8 cellular contexts compared by ENCODE assay signal in genomic region chr9:72586388-72587160, GRCh38.
DNase-seq lines count a peak whose midpoint lies in the region; ATAC-seq and TF ChIP-seq lines count a peak whose summit lies in the region.

No MANE protein-coding gene starts in this region.

- H3K36me3 ChIP-seq in IMR-90 (ENCODE audit: control insufficient read depth, insufficient read depth, low read length) (no peaks in the 10 kb centered on the region), cardiac muscle cell (no peaks in the 10 kb centered on the region)

- H3K36me3 Mint-ChIP-seq in activated CD8-positive, alpha-beta T cell treated with anti-CD3 and anti-CD28 coated beads, Interleukin-2, amount 10 ng/mL, durations not matched to agents 7 days and 5 days (ENCODE audit: low read depth), result no peaks in the 10 kb centered on the region

- H3K9me3 ChIP-seq in IMR-90 (ENCODE audit: control insufficient read depth, insufficient read depth, low read length), result no peaks in the 10 kb centered on the region
- H3K9me3 ChIP-seq in cardiac muscle cell (ENCODE audit: low read depth), result no peaks in the 10 kb centered on the region

- H3K23ac ChIP-seq in IMR-90 (ENCODE audit: low read depth, low read length), result peak overlapping the region; percentile 88

- H3K4me1 Mint-ChIP-seq in activated CD8-positive, alpha-beta T cell treated with anti-CD3 and anti-CD28 coated beads, Interleukin-2, amount 10 ng/mL, durations not matched to agents 7 days and 5 days (ENCODE audit: low read depth), result peaks cover 34% of the 10 kb centered on the region

- H3K27ac Mint-ChIP-seq in activated CD8-positive, alpha-beta T cell treated with anti-CD3 and anti-CD28 coated beads, Interleukin-2, amount 10 ng/mL, durations not matched to agents 7 days and 5 days, result peak overlapping the region; percentile 11

- peak overlapping the region; percentile 87 for H2BK15ac ChIP-seq in IMR-90 (ENCODE audit: low read depth, low read length)

- H3K56ac ChIP-seq in IMR-90 (ENCODE audit: extremely low read depth, insufficient read depth, low read length), result peak overlapping the region; percentile 65

- peak overlapping the region; percentile 58 for H2AK9ac ChIP-seq in IMR-90 (replicated peaks; ENCODE audit: low read depth, low read length, poor library complexity)

- H3K4me1 ChIP-seq in IMR-90 (ENCODE audit: control insufficient read depth, insufficient read depth, low read length), result peaks cover 18% of the 10 kb centered on the region
- no peaks in the 10 kb centered on the region for H3K4me1 ChIP-seq in cardiac muscle cell (ENCODE audit: low read depth)

- peak overlapping the region; percentile 91 for H3K27ac ChIP-seq in IMR-90 (ENCODE audit: insufficient read depth, low read length)
- H3K27ac ChIP-seq in cardiac muscle cell, result no peak overlapping the region

- TF ChIP-seq CTCF in IMR-90 (conservative IDR thresholded peaks at IDR 0.05; ENCODE audit: low read depth, low read length), result peak; percentile 37
- peak; percentile 42 for TF ChIP-seq CTCF in cardiac muscle cell (IDR thresholded peaks at IDR 0.05; ENCODE audit: low read depth, low read length)

- ATAC-seq in IMR-90 (ENCODE audit: low read depth), result peak; percentile 36
- ATAC-seq in activated CD8-positive, alpha-beta T cell treated with anti-CD3 and anti-CD28 coated beads, Interleukin-2, amount 10 ng/mL, durations not matched to agents 7 days and 5 days, result peak; percentile 91
- ATAC-seq in HG02763 (IDR thresholded peaks at IDR 0.05; ENCODE audit: unreplicated experiment), result no peak
- ATAC-seq in GM21528 (IDR thresholded peaks at IDR 0.05; ENCODE audit: low FRiP score, unreplicated experiment), result no peak

- POLR2A ChIA-PET in IMR-90 (lab: Charles Lee; ENCODE audit: unreplicated experiment), result interaction anchor here (0.6 to 1.3 kb wide), 5 partner anchors 76 to 230 kb away, joined by 3 to 10 read pairs (median 4); partner anchors contain the start of gene ZFAND5
- POLR2A ChIA-PET in activated CD8-positive, alpha-beta T cell treated with anti-CD3 and anti-CD28 coated beads, Interleukin-2, amount 10 ng/mL, durations not matched to agents 7 days and 5 days (lab: Charles Lee), result interaction anchor here (1.3 kb wide), 1 partner anchor 221 kb away, joined by 4 read pairs; the partner anchor contains the start of gene ZFAND5

- no peak overlapping the region for H2AFZ ChIP-seq in IMR-90 (replicated peaks; ENCODE audit: low read length, poor library complexity)

- no peaks in the 10 kb centered on the region for H3K9me3 Mint-ChIP-seq in activated CD8-positive, alpha-beta T cell treated with anti-CD3 and anti-CD28 coated beads, Interleukin-2, amount 10 ng/mL, durations not matched to agents 7 days and 5 days (ENCODE audit: insufficient read depth)

- H3K9ac ChIP-seq in IMR-90 (ENCODE audit: low read depth, low read length), result peak overlapping the region; percentile 24

- TF ChIP-seq RAD21 in IMR-90 (IDR thresholded peaks at IDR 0.05; ENCODE audit: low read length), result peak; percentile 56

- no TSS peak for BruUV-seq in IMR-90 (replicated peaks; lab: Mats Ljungman, UMichigan)

- H3K4me3 ChIP-seq in IMR-90 (ENCODE audit: insufficient read depth, low read depth, low read length), result no peak overlapping the region
- H3K4me3 ChIP-seq in cardiac muscle cell, result no peak overlapping the region

- peak overlapping the region; percentile 92 for H4K91ac ChIP-seq in IMR-90 (ENCODE audit: insufficient read depth, low read depth, low read length)

- H4K20me1 ChIP-seq in IMR-90 (ENCODE audit: insufficient read depth, low read length), result no peaks in the 10 kb centered on the region

- peak overlapping the region; percentile 58 for H3K4me2 ChIP-seq in IMR-90 (ENCODE audit: low read depth, low read length)

- CTCF ChIA-PET in IMR-90 (lab: Yijun Ruan, JAX), result interaction anchor here (0.7 to 1.3 kb wide), 5 partner anchors 18 to 305 kb away, joined by 3 to 5 read pairs (median 3); no protein-coding TSS in a partner anchor
- CTCF ChIA-PET in activated CD8-positive, alpha-beta T cell treated with anti-CD3 and anti-CD28 coated beads, Interleukin-2, amount 10 ng/mL, durations not matched to agents 7 days and 5 days (lab: Charles Lee), result interaction anchor here (0.7 to 1.4 kb wide), 4 partner anchors 17 to 315 kb away, joined by 3 to 4 read pairs (median 3); no protein-coding TSS in a partner anchor

- H2BK20ac ChIP-seq in IMR-90 (ENCODE audit: low read depth, low read length), result peak overlapping the region; percentile 98

- WGBS in IMR-90 (ENCODE audit: extremely low coverage in 2 of 2, insufficient read length in 1 of 2), 2 experiments, result no CpG with 5 or more reads among the region's 5 CpGs

- H3K9me1 ChIP-seq in IMR-90 (ENCODE audit: insufficient read depth, low read length), result peaks cover 8% of the 10 kb centered on the region

- H4K5ac ChIP-seq in IMR-90 (ENCODE audit: low read depth, low read length), result peak overlapping the region; percentile 98

- H3K79me1 ChIP-seq in IMR-90 (ENCODE audit: low read depth in 1 of 2, low read length in 2 of 2), result peaks cover 0 to 11% of the 10 kb centered on the region in 2 experiments; a peak in 1 of 4 replicates

- H3K27me3 Mint-ChIP-seq in activated CD8-positive, alpha-beta T cell treated with anti-CD3 and anti-CD28 coated beads, Interleukin-2, amount 10 ng/mL, durations not matched to agents 7 days and 5 days (ENCODE audit: low read depth), result no peaks in the 10 kb centered on the region

- peak overlapping the region; percentile 74 to 86 for H4K8ac ChIP-seq in IMR-90 (ENCODE audit: low read depth in 2 of 2, low read length in 2 of 2)

- H2BK120ac ChIP-seq in IMR-90 (ENCODE audit: low read depth, low read length), result peak overlapping the region; percentile 95

- peak overlapping the region; percentile 99 for H3K18ac ChIP-seq in IMR-90 (ENCODE audit: low read depth, low read length)

- DNase-seq in activated gamma-delta T cell treated with Interleukin-2 at 50 U/mL for 16 hours (peak; percentile 12), activated gamma-delta T cell (lab: John Stamatoyannopoulos, UW) (no peak), IMR-90 (peak; percentile 90), cardiac muscle cell (ENCODE audit: low read depth in 1 of 2, low spot score in 1 of 2) (peak in 1 of 2 donors; percentile 92), ureter (ENCODE audit: low spot score) (peak; percentile 45)
- peak; percentile 50 for DNase-seq in activated CD8-positive, alpha-beta T cell treated with anti-CD3 and anti-CD28 coated beads, Interleukin-2, amount 10 ng/mL, durations not matched to agents 7 days and 5 days

- dilution Hi-C loops in IMR-90 (cut with HindIII; ENCODE audit: low sequenced_read_pairs, unreplicated experiment), result no loop called here

- no peak overlapping the region for H3K4me3 Mint-ChIP-seq in activated CD8-positive, alpha-beta T cell treated with anti-CD3 and anti-CD28 coated beads, Interleukin-2, amount 10 ng/mL, durations not matched to agents 7 days and 5 days

- no peak for TF ChIP-seq POLR2A in IMR-90 (IDR thresholded peaks at IDR 0.05; ENCODE audit: low read depth, low read length)

- peak overlapping the region; percentile 84 for H2AK5ac ChIP-seq in IMR-90 (ENCODE audit: low read depth, low read length)

- H2BK5ac ChIP-seq in IMR-90 (ENCODE audit: low read depth, low read length, poor library complexity, severe bottlenecking), result peak overlapping the region; percentile 97

- intact Hi-C loops in IMR-90 (cut with micrococcal nuclease), result loop anchor here (2.0 kb wide), 1 partner anchor 106 kb away; no protein-coding TSS in a partner anchor

- in situ Hi-C loops in IMR-90 (cut with MboI; ENCODE audit: low sequenced_read_pairs), result no loop called here

- peak overlapping the region; percentile 94 for H3K4ac ChIP-seq in IMR-90 (ENCODE audit: low read depth, low read length)

- H3K27me3 ChIP-seq in IMR-90 (ENCODE audit: control insufficient read depth, insufficient read depth, low read length) (no peaks in the 10 kb centered on the region), cardiac muscle cell (no peaks in the 10 kb centered on the region)

- H3K14ac ChIP-seq in IMR-90 (replicated peaks; ENCODE audit: low read depth, low read length), result peak overlapping the region; percentile 83

TF ChIP-seq in IMR-90, 13 proteins besides CTCF, POLR2A, EP300 and RAD21:
- TF ChIP-seq NFE2L2 (IDR thresholded peaks at IDR 0.05; ENCODE audit: low read depth, low read length) (no peak), USF2 (IDR thresholded peaks at IDR 0.05; ENCODE audit: low read depth, low read length) (no peak), FOS (IDR thresholded peaks at IDR 0.05; ENCODE audit: low read depth, low read length) (peak; percentile 90), MAZ (IDR thresholded peaks at IDR 0.05; ENCODE audit: borderline replicate concordance, low read depth, low read length) (0 out of 2 replicates have a peak, but pooled peaks have one; percentile 22), SMC3 (IDR thresholded peaks at IDR 0.05; ENCODE audit: low read depth, low read length) (peak; percentile 51), CHD1 (IDR thresholded peaks at IDR 0.05; ENCODE audit: low read depth, low read length) (no peak), RCOR1 (IDR thresholded peaks at IDR 0.05; ENCODE audit: insufficient replicate concordance, low read length) (peak; percentile 44), BHLHE40 (IDR thresholded peaks at IDR 0.05; ENCODE audit: low read depth, low read length) (no peak), MAFK (IDR thresholded peaks at IDR 0.05; ENCODE audit: low read depth, low read length) (no peak), RFX5 (IDR thresholded peaks at IDR 0.05; ENCODE audit: low read depth, low read length) (no peak), ELK1 (IDR thresholded peaks at IDR 0.05; ENCODE audit: borderline replicate concordance, low read depth, low read length) (no peak), MXI1 (IDR thresholded peaks at IDR 0.05; ENCODE audit: borderline replicate concordance, low read depth, low read length) (no peak), CEBPB (IDR thresholded peaks at IDR 0.05; ENCODE audit: low read depth, low read length) (peak; percentile 97)
TF ChIP-seq in IMR-90: peak in this region for 5.

Comparison
In these comparisons a context has a peak if more than half of its experiments do, and no peak if none do; other contexts are left out.
1. ATAC-seq: peak in IMR-90 (single experiment) and activated CD8-positive, alpha-beta T cell treated with anti-CD3 and anti-CD28 coated beads, Interleukin-2, amount 10 ng/mL, durations not matched to agents 7 days and 5 days (single experiment); none in HG02763 (single experiment) and GM21528 (single experiment).